Comparison of ENCODE assay signal across 7 cellular contexts in genomic region chr2:61387588-61387987, GRCh38.
DNase-seq lines count a peak whose midpoint lies in the region; ATAC-seq, FAIRE-seq and TF ChIP-seq lines count a peak whose summit lies in the region.
"Not testable (repeated sequence)": the region's sequence is repeated elsewhere in the genome, so short reads cannot be mapped to it uniquely, and the experiment has no call there.

No MANE protein-coding gene starts in this region.

- H3K27ac Mint-ChIP-seq in WTC11, result not testable (repeated sequence)

- H3K36me3 Mint-ChIP-seq in WTC11, result peaks cover 24% of the 10 kb centered on the region

- not testable (repeated sequence) for ATAC-seq in SK-N-SH treated with all-trans-retinoic acid at 6 μM for 48 hours, WTC11

- not testable (repeated sequence) for H3K4me1 ChIP-seq in small intestine (ENCODE audit: control insufficient read depth in 2 of 2, insufficient read depth in 1 of 2, low read depth in 1 of 2, low read length in 1 of 2)

- H3K4me3 ChIP-seq in small intestine (ENCODE audit: low read depth in 1 of 2, low read length in 2 of 2), result not testable (repeated sequence)

- POLR2A ChIA-PET in WTC11 (lab: Charles Lee), result not testable (repeated sequence)

- CTCF ChIA-PET in WTC11 (lab: Charles Lee), result not testable (repeated sequence)

- H3K9me3 ChIP-seq in small intestine (ENCODE audit: control insufficient read depth, low read depth), result not testable (repeated sequence)

- WGBS in small intestine, 3 donors, result 98 to 99% (median 99%) methylated on average over 7 of the region's 7 CpGs

- FAIRE-seq in G401.6 (lab: Jason Lieb, UNC) (peak; percentile 97), colon (lab: Jason Lieb, UNC) (peak; percentile 98), frontal cortex (lab: Jason Lieb, UNC) (peak; percentile 99), small intestine (lab: Jason Lieb, UNC) (peak; percentile 98)

- H3K9me3 Mint-ChIP-seq in WTC11, result not testable (repeated sequence)

- not testable (repeated sequence) for H3K4me3 Mint-ChIP-seq in WTC11

- not testable (repeated sequence) for DNase-seq in WTC11 (ENCODE audit: low spot score); frontal cortex (ENCODE audit: low spot score in 2 of 2); small intestine
- DNase-seq in middle frontal gyrus (ENCODE audit: extremely low spot score, low spot score), result peak; percentile 2

- not testable (repeated sequence) for H3K27me3 Mint-ChIP-seq in WTC11 (ENCODE audit: low read depth)

- not testable (repeated sequence) for TF ChIP-seq CTCF in WTC11 (IDR thresholded peaks at IDR 0.05)

- H3K27me3 ChIP-seq in small intestine (ENCODE audit: control insufficient read depth in 2 of 2, insufficient read depth in 2 of 2, low read length in 2 of 2), result not testable (repeated sequence)

- H3K4me1 Mint-ChIP-seq in WTC11, result not testable (repeated sequence)

- peaks cover 0 to 11% of the 10 kb centered on the region in 2 donors for H3K36me3 ChIP-seq in small intestine (ENCODE audit: control insufficient read depth in 2 of 2, insufficient read depth in 2 of 2, low read length in 2 of 2)

- H3K27ac ChIP-seq in small intestine (ENCODE audit: low read depth in 1 of 2, low read length in 1 of 2), result not testable (repeated sequence)

TF ChIP-seq in SK-N-SH treated with all-trans-retinoic acid at 6 μM for 48 hours, 23 proteins besides CTCF, POLR2A, EP300 and RAD21:
- 0 out of 2 replicates have a peak, but pooled peaks have one; percentile 61 for TF ChIP-seq OSR1 (CRISPR knock-in tag; IDR thresholded peaks at IDR 0.05)
- TF ChIP-seq ZFP30 (CRISPR knock-in tag; IDR thresholded peaks at IDR 0.05), result peak; percentile 40; the same call in 1 of the 2 replicates

TF ChIP-seq in WTC11, 78 proteins besides CTCF, POLR2A, EP300 and RAD21:
- peak; percentile 71; the same call in 1 of the 2 replicates for TF ChIP-seq SOX15 (CRISPR knock-in tag; IDR thresholded peaks at IDR 0.05)
- TF ChIP-seq OVOL2 (CRISPR knock-in tag; IDR thresholded peaks at IDR 0.05; ENCODE audit: borderline replicate concordance), result 0 out of 2 replicates have a peak, but pooled peaks have one; percentile 80
